9 cellular contexts compared by ENCODE assay signal in the genomic region with DNA sequence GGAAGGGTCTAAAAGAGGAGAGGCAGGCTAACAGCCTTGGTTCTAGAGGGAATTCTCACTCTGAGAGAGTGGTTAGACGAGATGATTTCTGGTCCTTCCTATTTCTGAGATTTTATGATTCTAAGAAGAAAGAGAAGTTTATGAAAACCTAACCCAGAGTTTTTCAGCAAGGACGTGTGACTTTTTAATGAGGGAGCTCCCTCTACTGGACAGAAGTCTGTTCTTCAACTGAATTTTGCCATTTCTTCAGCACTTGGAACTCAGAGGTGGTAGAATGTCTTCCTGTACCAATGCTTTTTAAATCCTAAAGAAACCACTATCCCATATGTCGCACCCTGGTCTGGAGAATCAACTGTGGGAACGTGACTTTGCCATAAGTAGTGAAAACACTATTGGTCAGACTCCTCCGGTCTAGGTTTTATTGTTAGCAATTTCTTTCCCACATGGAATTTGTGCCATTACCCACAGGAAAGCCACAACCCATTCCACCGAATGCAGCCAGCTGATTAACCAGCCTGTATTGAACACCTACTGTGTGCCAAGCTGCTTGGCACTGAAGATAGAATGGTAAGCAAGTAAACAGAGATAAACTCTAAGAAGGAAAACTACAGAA.
DNase-seq lines count a peak whose midpoint lies in the region; ATAC-seq and TF ChIP-seq lines count a peak whose summit lies in the region.
"Had no signal": no experiment of that assay in that cellular context is flagged by ENCODE, and none has a peak within 500 bp of the region (broad histone marks: within the 10 kb centered on the region; RNA-seq: fewer than 3 reads in every experiment).

No MANE protein-coding gene starts in this region.

- H4K20me1 ChIP-seq in HCT116 (ENCODE audit: insufficient read depth): no peaks in the 10 kb centered on the region
- H4K20me1 ChIP-seq: BLaER1 treated with 17β-estradiol and CSF1 and Interleukin-3, amounts not matched to agents 10 nM and 100 nM had no signal

- H3K79me2 ChIP-seq in HCT116 (ENCODE audit: insufficient read depth, low read length): no peaks in the 10 kb centered on the region

- intact Hi-C loops in HCT116 (cut with micrococcal nuclease) (loop anchor here (5.0 kb wide), 1 partner anchor 190 kb away; no protein-coding TSS in a partner anchor), lower lobe of right lung (cut with DNase I) (no loop called here)

- H3K36me3 ChIP-seq in HCT116 (ENCODE audit: control insufficient read depth in 1 of 2, insufficient read depth in 2 of 2, low read length in 2 of 2) (no peaks in the 10 kb centered on the region), lower lobe of right lung (no peaks in the 10 kb centered on the region)
- H3K36me3 ChIP-seq: BLaER1 treated with 17β-estradiol and CSF1 and Interleukin-3, amounts not matched to agents 10 nM and 100 nM had no signal

- H3K27me3 ChIP-seq in HCT116 (ENCODE audit: insufficient read depth, low read length): 0 out of 2 replicates have a peak, but pooled peaks cover 3% of the 10 kb centered on the region
- H3K27me3 ChIP-seq in lower lobe of right lung (ENCODE audit: low read depth): no peaks in the 10 kb centered on the region
- H3K27me3 ChIP-seq: BLaER1 treated with 17β-estradiol and CSF1 and Interleukin-3, amounts not matched to agents 10 nM and 100 nM had no signal

- H2AFZ ChIP-seq in HCT116 (ENCODE audit: low read depth, low read length, poor library complexity, severe bottlenecking): no peak overlapping the region

- peak; percentile 72 for TF ChIP-seq RAD21 in HCT116 (IDR thresholded peaks at IDR 0.05; ENCODE audit: low read depth)

- no peaks in the 10 kb centered on the region for H3K9me2 ChIP-seq in HCT116 (ENCODE audit: insufficient read depth)

- H3K27ac ChIP-seq in HCT116 (ENCODE audit: low read depth, low read length): no peak overlapping the region
- no peak overlapping the region for H3K27ac ChIP-seq in lower lobe of right lung
- H3K27ac ChIP-seq: BLaER1 treated with 17β-estradiol and CSF1 and Interleukin-3, amounts not matched to agents 10 nM and 100 nM had no signal

- RAD21 ChIA-PET in HCT116 (lab: Charles Lee; ENCODE audit: low non-redundant PET in 1 of 2, low total read pairs in 2 of 2, uncharacterized antibody in 2 of 2, unreplicated experiment in 2 of 2): no interaction called here

- no peak for TF ChIP-seq POLR2A in HCT116 (IDR thresholded peaks at IDR 0.05; ENCODE audit: borderline replicate concordance, extremely low read depth, insufficient read depth, insufficient read length)

- no peaks in the 10 kb centered on the region for H3K4me1 ChIP-seq in HCT116 (ENCODE audit: control insufficient read depth in 1 of 2, insufficient read depth in 2 of 2, low read length in 2 of 2)
- H3K4me1 ChIP-seq in lower lobe of right lung: no peaks in the 10 kb centered on the region

- no peak overlapping the region for H3K4me2 ChIP-seq in HCT116 (ENCODE audit: low read length)

- peak; percentile 77 for ATAC-seq in HCT116
- ATAC-seq in lower lobe of right lung: peak in 1 of 2 donors; percentile 28
- ATAC-seq in activated CD4-positive, CD25-positive, alpha-beta regulatory T cell treated with anti-CD3 and anti-CD28 coated beads, Interleukin-2, amount 50 U/mL, for 24 hours: no peak

- CTCF ChIA-PET in HCT116 (lab: Charles Lee): interaction anchor here (1.3 to 2.7 kb wide), 5 partner anchors 11 to 206 kb away, joined by 4 to 9 read pairs (median 5); no protein-coding TSS in a partner anchor

- DNase-seq in NCI-H1092 treated with DMSO at 0.1 percent for 48 hours (lab: John Stamatoyannopoulos, UW) (peak; percentile 17), NCI-H1092 (lab: John Stamatoyannopoulos, UW) (no peak), HCT116 (ENCODE audit: low read depth, low spot score) (peak; percentile 35), NCI-H526 treated with DMSO at 0.1 percent for 48 hours (lab: John Stamatoyannopoulos, UW) (peak; percentile 47), lower lobe of right lung (no peak)
- DNase-seq in central memory CD4-positive, alpha-beta T cell: peak; percentile 23
- no peak for DNase-seq in stimulated activated naive CD4-positive, alpha-beta T cell treated with Interleukin-2 at 50 U/mL for 16 hours (lab: John Stamatoyannopoulos, UW)

- POLR2A ChIA-PET in HCT116 (lab: Charles Lee): no interaction called here

- TF ChIP-seq CTCF in HCT116 (IDR thresholded peaks at IDR 0.05 in 2 of 3, conservative IDR thresholded peaks at IDR 0.05 in 1 of 3; ENCODE audit: borderline replicate concordance in 1 of 3, insufficient read depth in 1 of 3, low read depth in 2 of 3, low read length in 2 of 3) (peak; percentile 39 to 77 (median 65); a peak in 5 of 6 replicates), lower lobe of right lung (IDR thresholded peaks at IDR 0.05) (peak; percentile 68)

- no TSS peak for BruUV-seq in HCT116 (replicated peaks; lab: Mats Ljungman, UMichigan)

- H3K9me3 ChIP-seq in HCT116 (ENCODE audit: control insufficient read depth in 1 of 2, insufficient read depth in 1 of 2, low read depth in 1 of 2, low read length in 2 of 2): no peaks in the 10 kb centered on the region
- H3K9me3 ChIP-seq in lower lobe of right lung: no peaks in the 10 kb centered on the region
- H3K9me3 ChIP-seq: BLaER1 treated with 17β-estradiol and CSF1 and Interleukin-3, amounts not matched to agents 10 nM and 100 nM had no signal

- H3K4me3 ChIP-seq in HCT116 (replicated peaks in 1 of 2; ENCODE audit: low read depth in 1 of 2, low read length in 2 of 2) (no peak overlapping the region), lower lobe of right lung (no peak overlapping the region)
- H3K4me3 ChIP-seq: BLaER1 treated with 17β-estradiol and CSF1 and Interleukin-3, amounts not matched to agents 10 nM and 100 nM had no signal

- no peak overlapping the region for H3K9ac ChIP-seq in HCT116 (ENCODE audit: low read length)
- H3K9ac ChIP-seq: BLaER1 treated with 17β-estradiol and CSF1 and Interleukin-3, amounts not matched to agents 10 nM and 100 nM had no signal

TF ChIP-seq in HCT116, 20 proteins besides CTCF, POLR2A, EP300 and RAD21:
- TF ChIP-seq SIN3A (IDR thresholded peaks at IDR 0.05; ENCODE audit: low read depth) (no peak), EZH2 (IDR thresholded peaks at IDR 0.05) (no peak), YY1 (IDR thresholded peaks at IDR 0.05; ENCODE audit: extremely low read depth, insufficient replicate concordance, low read depth, low read length) (no peak), FOSL1 (IDR thresholded peaks at IDR 0.05; ENCODE audit: low read depth) (no peak), ZNF274 (IDR thresholded peaks at IDR 0.05; ENCODE audit: low read depth, low read length) (no peak), SRF (IDR thresholded peaks at IDR 0.05; ENCODE audit: low read depth) (no peak), CBX3 (IDR thresholded peaks at IDR 0.05; ENCODE audit: low read depth) (no peak), JUND (IDR thresholded peaks at IDR 0.05) (no peak), EZH2phosphoT487 (IDR thresholded peaks at IDR 0.05; ENCODE audit: borderline replicate concordance) (no peak), POLR2AphosphoS5 (IDR thresholded peaks at IDR 0.05; ENCODE audit: low read depth, low read length) (no peak), TCF7L2 (IDR thresholded peaks at IDR 0.05; ENCODE audit: borderline replicate concordance, extremely low read depth, insufficient read depth, insufficient read length) (no peak)
TF ChIP-seq in HCT116: peak in this region for 0.

Comparison
In these comparisons a context has a peak if more than half of its experiments do, and no peak if none do; other contexts are left out.
1. DNase-seq: peak in NCI-H1092 treated with DMSO at 0.1 percent for 48 hours (single experiment), HCT116 (single experiment), NCI-H526 treated with DMSO at 0.1 percent for 48 hours (single experiment) and central memory CD4-positive, alpha-beta T cell (single experiment); none in NCI-H1092 (single experiment), lower lobe of right lung (single experiment) and stimulated activated naive CD4-positive, alpha-beta T cell treated with Interleukin-2 at 50 U/mL for 16 hours (single experiment).